In the genomic region with DNA sequence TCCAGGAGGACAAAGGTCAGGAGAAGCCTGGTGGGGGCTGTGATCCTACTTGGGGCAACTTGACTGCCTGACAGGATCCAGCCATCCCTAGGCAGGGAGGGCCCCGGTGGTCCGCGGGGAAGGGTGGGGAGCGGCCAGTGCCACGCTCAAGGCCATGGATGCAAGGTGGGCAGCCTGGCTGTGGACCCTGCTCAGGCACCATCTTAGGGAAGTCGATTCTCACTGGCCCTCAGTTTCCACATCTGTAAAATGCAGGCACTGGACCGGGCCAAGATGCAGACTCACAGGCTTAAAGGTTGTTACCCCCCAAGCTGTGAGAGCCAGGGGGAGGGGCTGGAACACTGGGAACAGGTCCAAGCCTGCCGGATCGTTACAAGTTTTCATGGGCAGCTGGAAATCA, we compare ENCODE assay signal across 1 cellular context.
TF ChIP-seq lines count a peak whose summit lies in the region.

No MANE protein-coding gene starts in this region.

TF ChIP-seq in WTC11, 78 proteins besides CTCF, POLR2A, EP300 and RAD21 (continued from another document):
- TF ChIP-seq, protein P1, sequence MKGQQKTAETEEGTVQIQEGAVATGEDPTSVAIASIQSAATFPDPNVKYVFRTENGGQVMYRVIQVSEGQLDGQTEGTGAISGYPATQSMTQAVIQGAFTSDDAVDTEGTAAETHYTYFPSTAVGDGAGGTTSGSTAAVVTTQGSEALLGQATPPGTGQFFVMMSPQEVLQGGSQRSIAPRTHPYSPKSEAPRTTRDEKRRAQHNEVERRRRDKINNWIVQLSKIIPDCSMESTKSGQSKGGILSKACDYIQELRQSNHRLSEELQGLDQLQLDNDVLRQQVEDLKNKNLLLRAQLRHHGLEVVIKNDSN (CRISPR knock-in tag; IDR thresholded peaks at IDR 0.05): no peak
- peak; percentile 75 for TF ChIP-seq ZNF121 (CRISPR knock-in tag; IDR thresholded peaks at IDR 0.05)
- TF ChIP-seq, protein P2, sequence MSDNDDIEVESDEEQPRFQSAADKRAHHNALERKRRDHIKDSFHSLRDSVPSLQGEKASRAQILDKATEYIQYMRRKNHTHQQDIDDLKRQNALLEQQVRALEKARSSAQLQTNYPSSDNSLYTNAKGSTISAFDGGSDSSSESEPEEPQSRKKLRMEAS (CRISPR knock-in tag; IDR thresholded peaks at IDR 0.05): no peak
TF ChIP-seq in WTC11: peak in this region for 2.
